36 cellular contexts compared by ENCODE assay signal in genomic region chr9:103627731-103628130, GRCh38.
"Had no signal": no experiment of that assay in that cellular context is flagged by ENCODE, and none has a peak within 500 bp of the region (broad histone marks: within the 10 kb centered on the region; RNA-seq: fewer than 3 reads in every experiment).

No MANE protein-coding gene starts in this region.

- H3K4me3 ChIP-seq: ascending aorta, Peyer's patch had no signal

- H3K27me3 ChIP-seq: ascending aorta, Peyer's patch had no signal

- H3K9me3 ChIP-seq: ascending aorta, Peyer's patch had no signal

- H3K36me3 ChIP-seq: ascending aorta, Peyer's patch, WERI-Rb-1 had no signal

- DNase-seq: activated CD4-positive, alpha-beta T cell treated with anti-CD3 and anti-CD28 coated beads, Interleukin-2, amount 10 ng/mL, durations not matched to agents 24 days and 14 days; activated CD4-positive, alpha-beta T cell treated with anti-CD3 and anti-CD28 coated beads, Interleukin-2, amount 50 U/mL, for 4 hours; activated CD8-positive, alpha-beta T cell treated with anti-CD3 and anti-CD28 coated beads for 36 hours; activated effector memory CD4-positive, alpha-beta T cell treated with anti-CD3 and anti-CD28 coated beads, Interleukin-2, amount 50 U/mL, for 16 hours; activated naive CD4-positive, alpha-beta T cell; activated naive CD4-positive, alpha-beta T cell treated with anti-CD3 and anti-CD28 coated beads, Interleukin-2, amount 50 U/mL, for 16 hours; activated naive CD8-positive, alpha-beta T cell treated with anti-CD3 and anti-CD28 coated beads for 36 hours; activated T-cell treated with anti-CD3 and anti-CD28 coated beads, Interleukin-2, amount 50 U/mL, for 1 hour; activated T-cell treated with anti-CD3 and anti-CD28 coated beads, Interleukin-2, amount 50 U/mL, for 72 hours; amygdala; caudate nucleus; cerebellar nuclear complex; Karpas-422; KBM-7; MM.1S; MV-4-11; NCI-H1092; NCI-H146; NCI-H187 treated with DMSO at 0.1 percent for 48 hours; NCI-H2081 treated with DMSO at 0.1 percent for 48 hours; NCI-H2171; NCI-H2227 treated with DMSO at 0.1 percent for 48 hours; NCI-H510A; NCI-H526; NCI-H748 treated with DMSO at 0.1 percent for 48 hours; NK-92 treated with Interleukin-12 subunit alpha and Interleukin-12 subunit beta, amount 100 ng/mL, for 24 hours; PC-3; Peyer's patch; Right ventricle myocardium superior; RPMI8226; SW 1271; T-helper 1 cell; T-helper 2 cell; T-helper 9 cell; WERI-Rb-1 had no signal
